14 cellular contexts compared by ENCODE assay signal in genomic region chr14:56632192-56632591, GRCh38. TPM values are rescaled to one million over a fixed set of nuclear protein-coding genes. Genes with fewer than 3 reads are reported as not detected.
DNase-seq lines count a peak whose midpoint lies in the region; ATAC-seq lines count a peak whose summit lies in the region.
"Had no signal": no experiment of that assay in that cellular context is flagged by ENCODE, and none has a peak within 500 bp of the region (broad histone marks: within the 10 kb centered on the region; RNA-seq: fewer than 3 reads in every experiment).

No MANE protein-coding gene starts in this region.

- H3K36me3 Mint-ChIP-seq in CD4-positive, alpha-beta memory T cell, result peaks cover 78 to 88% of the 10 kb centered on the region in 2 donors

- no peak overlapping the region for H3K27ac ChIP-seq in CD4-positive, alpha-beta memory T cell (ENCODE audit: low read depth, low read length)

- POLR2A ChIA-PET in CD4-positive, alpha-beta memory T cell (lab: Charles Lee; ENCODE audit: partially characterized antibody), result no interaction called here

- H3K27me3 ChIP-seq in CD4-positive, alpha-beta memory T cell (ENCODE audit: insufficient read depth, low read length), result no peaks in the 10 kb centered on the region

- DNase-seq in Right ventricle myocardium superior, result peak; percentile 49
- no peak for DNase-seq in cardiac septum (ENCODE audit: low spot score)
- peak; percentile 35 for DNase-seq in NCI-H2107 (lab: John Stamatoyannopoulos, UW)
- peak; percentile 8 for DNase-seq in RPMI8226
- peak; percentile 5 for DNase-seq in myocyte (ENCODE audit: low read depth)
- DNase-seq in DMS 273 (lab: John Stamatoyannopoulos, UW; ENCODE audit: unreplicated experiment), result no peak
- no peak for DNase-seq in CD4-positive, alpha-beta memory T cell
- DNase-seq: ACHN; AML-193; CD4-positive, alpha-beta T cell; DMS79 treated with DMSO at 0.1 percent for 48 hours; GF-D8; HCEC 1CT had no signal

- no peaks in the 10 kb centered on the region for H3K4me1 Mint-ChIP-seq in CD4-positive, alpha-beta memory T cell
- H3K4me1 Mint-ChIP-seq: GM23338 had no signal

- H3K4me3 ChIP-seq in CD4-positive, alpha-beta memory T cell (ENCODE audit: low read length in 2 of 2), result no peak overlapping the region
- H3K4me3 ChIP-seq: GM23338 had no signal

- CTCF ChIA-PET in CD4-positive, alpha-beta memory T cell (lab: Charles Lee; ENCODE audit: partially characterized antibody), result no interaction called here

- no peaks in the 10 kb centered on the region for H3K4me1 ChIP-seq in CD4-positive, alpha-beta memory T cell (ENCODE audit: insufficient read depth, low read length)

- intact Hi-C loops in Right ventricle myocardium superior (cut with DNase I), result no loop called here
- intact Hi-C loops in cardiac septum (cut with DNase I), result no loop called here
- intact Hi-C loops in CD4-positive, alpha-beta memory T cell (cut with micrococcal nuclease), result no loop called here

- peaks cover 0 to 33% (median 19%) of the 10 kb centered on the region in 8 donors for H3K9me3 Mint-ChIP-seq in CD4-positive, alpha-beta memory T cell

- H3K4me3 Mint-ChIP-seq in CD4-positive, alpha-beta memory T cell, result no peak overlapping the region
- H3K4me3 Mint-ChIP-seq: CD4-positive, alpha-beta T cell; GM23338 had no signal

- ATAC-seq in Right ventricle myocardium superior (ENCODE audit: poor library complexity), result no peak
- ATAC-seq: GM23338 had no signal

- peaks cover 0 to 8% of the 10 kb centered on the region in 2 donors for H3K9me3 ChIP-seq in CD4-positive, alpha-beta memory T cell (ENCODE audit: control insufficient read depth in 1 of 2, low read length in 2 of 2)

- no peak overlapping the region for H3K27ac Mint-ChIP-seq in CD4-positive, alpha-beta memory T cell
- H3K27ac Mint-ChIP-seq: CD4-positive, alpha-beta T cell; GM23338 had no signal

- H3K36me3 ChIP-seq in CD4-positive, alpha-beta memory T cell (ENCODE audit: insufficient read depth, low read length), result peaks cover 38% of the 10 kb centered on the region

- H3K27me3 Mint-ChIP-seq in CD4-positive, alpha-beta memory T cell, result no peaks in the 10 kb centered on the region
- H3K27me3 Mint-ChIP-seq: CD4-positive, alpha-beta T cell had no signal

RNA-seq across cellular contexts. Expression of gene TMEM260, which starts 52.6 kb away (rescaled TPM):
- total RNA-seq in Right ventricle myocardium superior (5.0 TPM), cardiac septum (6.8 TPM), myocyte (11.3 and 12.5 TPM in 2 replicates)
- 6.5 TPM for polyA plus RNA-seq in myocyte (2012)
- total RNA-seq in CD4-positive, alpha-beta memory T cell, result 10 to 100 TPM; 33.6 to 37.0 TPM
- polyA plus RNA-seq in CD4-positive, alpha-beta memory T cell, result 10 to 100 TPM; 10.8 to 14.8 TPM

Comparison
In these comparisons a context has a peak if more than half of its experiments do, and no peak if none do; other contexts are left out.
1. DNase-seq: peak in Right ventricle myocardium superior (single experiment), NCI-H2107 (single experiment), RPMI8226 (single experiment) and myocyte (single experiment); none in cardiac septum (single experiment), DMS 273 (single experiment) and CD4-positive, alpha-beta memory T cell (0 of 5).